ENCODE assay signal across 8 cellular contexts in genomic region chr1:225473676-225474438, GRCh38. TPM values are rescaled to one million over a fixed set of nuclear protein-coding genes. Genes with fewer than 3 reads are reported as not detected.
DNase-seq lines count a peak whose midpoint lies in the region; ATAC-seq and TF ChIP-seq lines count a peak whose summit lies in the region.
"Not testable (repeated sequence)": the region's sequence is repeated elsewhere in the genome, so short reads cannot be mapped to it uniquely, and the experiment has no call there.

No MANE protein-coding gene starts in this region.

- ATAC-seq in CD4-positive, CD25-positive, alpha-beta regulatory T cell (ENCODE audit: low read depth in 2 of 2); activated naive CD8-positive, alpha-beta T cell treated with anti-CD3 and anti-CD28 coated beads, Interleukin-2, amount 10 ng/mL, durations not matched to agents 7 days and 5 days (ENCODE audit: low read depth); naive thymus-derived CD4-positive, alpha-beta T cell: not testable (repeated sequence)

- intact Hi-C loops in activated CD4-positive, alpha-beta memory T cell treated with anti-CD3 and anti-CD28 coated beads for 36 hours (cut with micrococcal nuclease), result loop anchor here (2.0 kb wide), 2 partner anchors 303 to 647 kb away; partner anchors contain the start of gene SRP9
- intact Hi-C loops in naive thymus-derived CD4-positive, alpha-beta T cell (cut with micrococcal nuclease), result loop anchor here (1.0 to 10.0 kb wide), 5 partner anchors 181 to 450 kb away; partner anchors contain the start of genes SRP9 (in 2 of the 2), ENAH (in 1 of the 2), EPHX1 (in 1 of the 2) and PYCR2 (in 1 of the 2)
- intact Hi-C loops in sigmoid colon (cut with DNase I), result loop anchor here (2.0 kb wide), 2 partner anchors 299 to 501 kb away; no protein-coding TSS in a partner anchor

- peaks cover 19 to 55% (median 35%) of the 10 kb centered on the region in 4 donors for H3K4me1 Mint-ChIP-seq in CD4-positive, CD25-positive, alpha-beta regulatory T cell
- peaks cover 22 to 26% (median 24%) of the 10 kb centered on the region in 3 donors for H3K4me1 Mint-ChIP-seq in IgD-negative memory B cell
- peaks cover 43% of the 10 kb centered on the region for H3K4me1 Mint-ChIP-seq in activated CD4-positive, alpha-beta memory T cell treated with anti-CD3 and anti-CD28 coated beads for 36 hours (ENCODE audit: low read depth)
- peaks cover 37% of the 10 kb centered on the region for H3K4me1 Mint-ChIP-seq in activated naive CD8-positive, alpha-beta T cell treated with anti-CD3 and anti-CD28 coated beads, Interleukin-2, amount 10 ng/mL, durations not matched to agents 7 days and 5 days
- H3K4me1 Mint-ChIP-seq in endodermal cell, result not testable (repeated sequence)
- H3K4me1 Mint-ChIP-seq in naive thymus-derived CD4-positive, alpha-beta T cell, result peaks cover 40 to 66% (median 56%) of the 10 kb centered on the region in 7 donors

- POLR2A ChIA-PET in activated CD4-positive, alpha-beta memory T cell treated with anti-CD3 and anti-CD28 coated beads for 36 hours (lab: Charles Lee), result interaction anchor here (0.8 to 1.0 kb wide), 2 partner anchors 29 to 450 kb away, joined by 3 to 4 read pairs; partner anchors contain the start of gene PYCR2
- POLR2A ChIA-PET in activated naive CD8-positive, alpha-beta T cell treated with anti-CD3 and anti-CD28 coated beads, Interleukin-2, amount 10 ng/mL, durations not matched to agents 7 days and 5 days (lab: Charles Lee), result interaction anchor here (0.8 to 1.4 kb wide), 6 partner anchors 45 to 588 kb away, joined by 3 to 5 read pairs (median 4); partner anchors contain the start of genes H3-3A, PYCR2, SRP9 and TMEM63A
- POLR2A ChIA-PET in naive thymus-derived CD4-positive, alpha-beta T cell (lab: Charles Lee), result interaction anchor here (0.6 to 1.7 kb wide), 8 partner anchors 27 to 526 kb away, joined by 3 to 9 read pairs (median 6); partner anchors contain the start of genes LBR, SDE2, SRP9 and TMEM63A

- not testable (repeated sequence) for H3K27me3 ChIP-seq in CD4-positive, CD25-positive, alpha-beta regulatory T cell (ENCODE audit: control insufficient read depth, insufficient read depth, low read length); endodermal cell (ENCODE audit: control insufficient read depth, insufficient read depth, low read length, poor library complexity, severe bottlenecking); naive thymus-derived CD4-positive, alpha-beta T cell (ENCODE audit: control insufficient read depth in 2 of 2, insufficient read depth in 2 of 2, low read length in 2 of 2); sigmoid colon

- not testable (repeated sequence) for DNase-seq in CD4-positive, CD25-positive, alpha-beta regulatory T cell; activated naive CD8-positive, alpha-beta T cell treated with anti-CD3 and anti-CD28 coated beads, Interleukin-2, amount 10 ng/mL, durations not matched to agents 7 days and 5 days; naive thymus-derived CD4-positive, alpha-beta T cell
- DNase-seq in activated CD4-positive, alpha-beta memory T cell treated with anti-CD3 and anti-CD28 coated beads for 36 hours, result peak; percentile 8
- peak; percentile 41 for DNase-seq in endodermal cell
- DNase-seq in sigmoid colon, result peak; percentile 63
- peak; percentile 7 for DNase-seq in ureter (ENCODE audit: low spot score)

- peak overlapping the region; percentile 83 to 88 (median 87) for H3K27ac Mint-ChIP-seq in CD4-positive, CD25-positive, alpha-beta regulatory T cell
- peak overlapping the region in 2 of 3 donors; percentile 75 to 95 for H3K27ac Mint-ChIP-seq in IgD-negative memory B cell
- H3K27ac Mint-ChIP-seq in activated CD4-positive, alpha-beta memory T cell treated with anti-CD3 and anti-CD28 coated beads for 36 hours; endodermal cell: not testable (repeated sequence)
- peak overlapping the region; percentile 75 for H3K27ac Mint-ChIP-seq in activated naive CD8-positive, alpha-beta T cell treated with anti-CD3 and anti-CD28 coated beads, Interleukin-2, amount 10 ng/mL, durations not matched to agents 7 days and 5 days
- H3K27ac Mint-ChIP-seq in naive thymus-derived CD4-positive, alpha-beta T cell, result peak overlapping the region; percentile 7 to 88 (median 82)

- peak overlapping the region; percentile 39 to 80 (median 64) for H3K4me3 Mint-ChIP-seq in CD4-positive, CD25-positive, alpha-beta regulatory T cell
- peak overlapping the region in 1 of 4 donors; percentile 48 for H3K4me3 Mint-ChIP-seq in IgD-negative memory B cell
- H3K4me3 Mint-ChIP-seq in activated CD4-positive, alpha-beta memory T cell treated with anti-CD3 and anti-CD28 coated beads for 36 hours; endodermal cell: not testable (repeated sequence)
- peak overlapping the region; percentile 47 for H3K4me3 Mint-ChIP-seq in activated naive CD8-positive, alpha-beta T cell treated with anti-CD3 and anti-CD28 coated beads, Interleukin-2, amount 10 ng/mL, durations not matched to agents 7 days and 5 days
- peak overlapping the region; percentile 23 to 88 (median 71) for H3K4me3 Mint-ChIP-seq in naive thymus-derived CD4-positive, alpha-beta T cell

- WGBS in endodermal cell (ENCODE audit: insufficient coverage in 1 of 2, insufficient read length in 1 of 2), 2 experiments, result 93 to 96% methylated on average over 20 to 26 of the region's 26 CpGs
- 91 to 92% methylated on average over 26 of the region's 26 CpGs for WGBS in sigmoid colon, 2 donors

- peaks cover 25% of the 10 kb centered on the region for H3K4me1 ChIP-seq in CD4-positive, CD25-positive, alpha-beta regulatory T cell (ENCODE audit: control insufficient read depth, insufficient read depth, low read length, poor library complexity, severe bottlenecking)
- H3K4me1 ChIP-seq in endodermal cell (ENCODE audit: control insufficient read depth, insufficient read depth, low read length), result not testable (repeated sequence)
- peaks cover 14 to 41% of the 10 kb centered on the region in 2 donors for H3K4me1 ChIP-seq in naive thymus-derived CD4-positive, alpha-beta T cell (ENCODE audit: control insufficient read depth in 2 of 2, insufficient read depth in 2 of 2, low read length in 2 of 2)
- H3K4me1 ChIP-seq in sigmoid colon, result peaks cover 0 to 59% (median 53%) of the 10 kb centered on the region in 4 donors

- TF ChIP-seq EP300 in sigmoid colon (IDR thresholded peaks at IDR 0.05), result not testable (repeated sequence)

- not testable (repeated sequence) for H3K36me3 ChIP-seq in CD4-positive, CD25-positive, alpha-beta regulatory T cell (ENCODE audit: control insufficient read depth, insufficient read depth, low read length); endodermal cell (ENCODE audit: control insufficient read depth, insufficient read depth, low read length); naive thymus-derived CD4-positive, alpha-beta T cell (ENCODE audit: control insufficient read depth in 2 of 3, insufficient read depth in 3 of 3, low read length in 3 of 3); sigmoid colon

- not testable (repeated sequence) for H3K4me3 ChIP-seq in CD4-positive, CD25-positive, alpha-beta regulatory T cell (ENCODE audit: low read depth, low read length); endodermal cell (ENCODE audit: low read length); naive thymus-derived CD4-positive, alpha-beta T cell (ENCODE audit: low read length)
- peak overlapping the region in 3 of 4 donors; percentile 1 to 29 (median 22) for H3K4me3 ChIP-seq in sigmoid colon

- H3K27ac ChIP-seq in CD4-positive, CD25-positive, alpha-beta regulatory T cell (ENCODE audit: insufficient read depth, low read length, poor library complexity, severe bottlenecking); endodermal cell (ENCODE audit: low read depth, low read length); naive thymus-derived CD4-positive, alpha-beta T cell (ENCODE audit: low read depth, low read length): not testable (repeated sequence)
- peak overlapping the region in 3 of 4 donors; percentile 93 to 96 (median 93) for H3K27ac ChIP-seq in sigmoid colon

- H3K9ac ChIP-seq in endodermal cell (ENCODE audit: extremely low read depth, low read length, poor library complexity, severe bottlenecking), result not testable (repeated sequence)

- TF ChIP-seq CTCF in endodermal cell (conservative IDR thresholded peaks at IDR 0.05); sigmoid colon (IDR thresholded peaks at IDR 0.05): not testable (repeated sequence)

- not testable (repeated sequence) for H3K9me3 ChIP-seq in CD4-positive, CD25-positive, alpha-beta regulatory T cell (ENCODE audit: control insufficient read depth in 2 of 2, low read length in 2 of 2); endodermal cell (ENCODE audit: control insufficient read depth, low read length); naive thymus-derived CD4-positive, alpha-beta T cell (ENCODE audit: control insufficient read depth in 2 of 3, low read length in 3 of 3); sigmoid colon

- not testable (repeated sequence) for H3K36me3 Mint-ChIP-seq in CD4-positive, CD25-positive, alpha-beta regulatory T cell; IgD-negative memory B cell; activated CD4-positive, alpha-beta memory T cell treated with anti-CD3 and anti-CD28 coated beads for 36 hours; activated naive CD8-positive, alpha-beta T cell treated with anti-CD3 and anti-CD28 coated beads, Interleukin-2, amount 10 ng/mL, durations not matched to agents 7 days and 5 days; endodermal cell (ENCODE audit: low read depth); naive thymus-derived CD4-positive, alpha-beta T cell

- not testable (repeated sequence) for TF ChIP-seq POLR2A in sigmoid colon (IDR thresholded peaks at IDR 0.05)

- CTCF ChIA-PET in activated CD4-positive, alpha-beta memory T cell treated with anti-CD3 and anti-CD28 coated beads for 36 hours (lab: Charles Lee), result interaction anchor here (0.7 to 4.0 kb wide), 38 partner anchors 9 to 517 kb away, joined by 3 to 32 read pairs (median 4); partner anchors contain the start of genes PYCR2 and SRP9
- CTCF ChIA-PET in naive thymus-derived CD4-positive, alpha-beta T cell (lab: Charles Lee), result interaction anchor here (0.7 to 2.0 kb wide), 15 partner anchors 8 to 593 kb away, joined by 3 to 6 read pairs (median 4); partner anchors contain the start of gene SRP9

- not testable (repeated sequence) for H3K27me3 Mint-ChIP-seq in CD4-positive, CD25-positive, alpha-beta regulatory T cell; IgD-negative memory B cell; activated CD4-positive, alpha-beta memory T cell treated with anti-CD3 and anti-CD28 coated beads for 36 hours; activated naive CD8-positive, alpha-beta T cell treated with anti-CD3 and anti-CD28 coated beads, Interleukin-2, amount 10 ng/mL, durations not matched to agents 7 days and 5 days; naive thymus-derived CD4-positive, alpha-beta T cell
- H3K27me3 Mint-ChIP-seq in endodermal cell (ENCODE audit: insufficient read depth), result peaks cover 16% of the 10 kb centered on the region

- H3K9me3 Mint-ChIP-seq in CD4-positive, CD25-positive, alpha-beta regulatory T cell; IgD-negative memory B cell; activated CD4-positive, alpha-beta memory T cell treated with anti-CD3 and anti-CD28 coated beads for 36 hours; activated naive CD8-positive, alpha-beta T cell treated with anti-CD3 and anti-CD28 coated beads, Interleukin-2, amount 10 ng/mL, durations not matched to agents 7 days and 5 days; endodermal cell; naive thymus-derived CD4-positive, alpha-beta T cell: not testable (repeated sequence)

RNA-seq across cellular contexts. Expression of gene LBR, which starts 46.0 kb away (rescaled TPM):
- 140 TPM for total RNA-seq in CD4-positive, CD25-positive, alpha-beta regulatory T cell
- 100 to 1,000 TPM; 123 to 175 (median 145) TPM for polyA plus RNA-seq in CD4-positive, CD25-positive, alpha-beta regulatory T cell
- 82.2 TPM for polyA plus RNA-seq in IgD-negative memory B cell
- total RNA-seq in activated CD4-positive, alpha-beta memory T cell treated with anti-CD3 and anti-CD28 coated beads for 36 hours, result 100 to 1,000 TPM; 146 to 148 TPM
- 100 to 1,000 TPM; 168 to 171 TPM for total RNA-seq in activated naive CD8-positive, alpha-beta T cell treated with anti-CD3 and anti-CD28 coated beads, Interleukin-2, amount 10 ng/mL, durations not matched to agents 7 days and 5 days
- total RNA-seq in endodermal cell, result 10 to 100 TPM; 49.8 to 72.3 TPM
- polyA plus RNA-seq in endodermal cell (2013, experiment 1 of 2), result 98.3 TPM
- polyA plus RNA-seq in endodermal cell (2013, experiment 2 of 2), result 96.7 TPM
- total RNA-seq in naive thymus-derived CD4-positive, alpha-beta T cell, result 100 to 1,000 TPM; 104 to 220 (median 132) TPM
- 100 to 1,000 TPM; 115 to 117 TPM for polyA plus RNA-seq in naive thymus-derived CD4-positive, alpha-beta T cell
- total RNA-seq in sigmoid colon, result 100 to 1,000 TPM; 134 to 195 (median 169) TPM
- 10 to 100 TPM in 1 of 3 donors, 1 to 10 TPM in 2; 5.4 to 62.2 (median 6.9) TPM for polyA plus RNA-seq in sigmoid colon
- total RNA-seq in ureter, result 81.0 TPM
